ENCODE assay signal across 32 cellular contexts in genomic region chr1:18612088-18612487, GRCh38. TPM values are rescaled to one million over a fixed set of nuclear protein-coding genes. Genes with fewer than 3 reads are reported as not detected.
"Had no signal": no experiment of that assay in that cellular context is flagged by ENCODE, and none has a peak within 500 bp of the region (broad histone marks: within the 10 kb centered on the region; RNA-seq: fewer than 3 reads in every experiment).

No MANE protein-coding gene starts in this region.

- H3K4me1 ChIP-seq: right atrium auricular region, right lobe of liver, stomach, testis, thyroid gland, transverse colon, upper lobe of left lung, vagina had no signal

- H3K27ac ChIP-seq: ovary, right atrium auricular region, right lobe of liver, stomach, testis, thyroid gland, transverse colon, upper lobe of left lung, vagina had no signal

- H3K27me3 ChIP-seq: ovary, right atrium auricular region, right lobe of liver, testis, thyroid gland, upper lobe of left lung, vagina had no signal

- H3K4me2 ChIP-seq: smooth muscle cell had no signal

- H3K4me3 ChIP-seq: lung, ovary, right atrium auricular region, right lobe of liver, smooth muscle cell, stomach, testis, thyroid gland, transverse colon, upper lobe of left lung, vagina had no signal

- H3K36me3 ChIP-seq: ovary, right atrium auricular region, right lobe of liver, stomach, thyroid gland, transverse colon, upper lobe of left lung, vagina had no signal

- H3K9me3 ChIP-seq: ovary, right lobe of liver, testis, thyroid gland, transverse colon, upper lobe of left lung, vagina had no signal

- DNase-seq: hippocampal formation; kidney glomerular epithelial cell; left cardiac atrium; mesendoderm; naive B cell; natural killer cell; nephron progenitor cell; ovary; right lobe of liver; stimulated activated CD4-positive, alpha-beta T cell treated with anti-CD3 and anti-CD28 coated beads, Interleukin-1b, Interleukin-23, amount 100 ng/mL, for 48 hours; stimulated activated CD4-positive, alpha-beta T cell treated with anti-CD3 and anti-CD28 coated beads, Interleukin-2, amount 100 ng/mL, for 48 hours; stimulated activated CD4-positive, alpha-beta T cell treated with anti-CD3 and anti-CD28 coated beads, Interleukin-4, amount 100 ng/mL, for 4 hours; stimulated activated naive B cell treated with anti-CD40 and anti-IgM and Interleukin-4, amounts not matched to agents 10 μg/mL and 1 μg/mL and 100 μg/mL, for 72 hours; stimulated activated naive CD8-positive, alpha-beta T cell treated with anti-CD3 and anti-CD28 coated beads, Interleukin-15, Interleukin-2, amounts not matched to agents 100 U/mL and 50 U/mL, for 24 hours; stomach; testis; thyroid gland; transverse colon; upper lobe of left lung had no signal

- ATAC-seq: left cardiac atrium; left lobe of liver; natural killer cell; right lobe of liver; stimulated activated naive B cell treated with anti-CD40 and anti-IgM and Interleukin-4, amounts not matched to agents 10 μg/mL and 1 μg/mL and 100 μg/mL, for 72 hours; stimulated activated naive CD8-positive, alpha-beta T cell treated with anti-CD3 and anti-CD28 coated beads, Interleukin-15, Interleukin-2, amounts not matched to agents 100 U/mL and 50 U/mL, for 24 hours had no signal

- FAIRE-seq: keratinocyte had no signal

RNA-seq across cellular contexts. Expression of gene PAX7, which starts 18.6 kb away (rescaled TPM):
- total RNA-seq: left cardiac atrium, left lobe of liver, mesothelial cell of epicardium, mononuclear cell, natural killer cell, omental fat pad, ovary, progenitor cell of endocrine pancreas, pulmonary artery endothelial cell, renal cortical epithelial cell, right atrium auricular region, right lobe of liver, smooth muscle cell, stomach, transverse colon, upper lobe of left lung, vagina had no signal
- polyA plus RNA-seq: keratinocyte, lung, ovary, smooth muscle cell, stomach, urinary bladder had no signal
